Comparison of ENCODE assay signal across 12 cellular contexts in the genomic region with DNA sequence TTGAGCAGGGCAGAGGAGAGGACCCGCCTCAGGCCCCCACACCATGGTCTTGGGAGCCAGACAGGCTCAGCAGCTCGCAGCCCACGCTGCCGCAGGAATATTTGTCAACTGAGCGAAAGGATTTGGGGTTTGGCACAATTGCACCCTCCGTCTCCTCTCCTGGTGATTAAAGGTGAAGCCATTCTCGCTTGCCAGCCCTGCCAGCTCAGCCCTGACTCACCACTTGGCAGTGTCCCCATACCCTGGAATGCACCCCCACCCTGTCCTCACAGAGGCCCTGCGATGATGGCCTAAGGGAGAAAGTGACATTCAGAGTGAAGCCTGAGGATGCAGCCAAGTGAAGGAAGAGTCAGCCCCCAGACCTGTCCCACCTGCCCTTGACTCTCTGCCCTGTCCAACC. TPM values are rescaled to one million over a fixed set of nuclear protein-coding genes. Genes with fewer than 3 reads are reported as not detected.
DNase-seq lines count a peak whose midpoint lies in the region; ATAC-seq, FAIRE-seq and TF ChIP-seq lines count a peak whose summit lies in the region.
"Had no signal": no experiment of that assay in that cellular context is flagged by ENCODE, and none has a peak within 500 bp of the region (broad histone marks: within the 10 kb centered on the region; RNA-seq: fewer than 3 reads in every experiment).

No MANE protein-coding gene starts in this region.

- FAIRE-seq in endothelial cell of umbilical vein (lab: Jason Lieb, UNC) = peak; percentile 93
- FAIRE-seq: K562 had no signal

- no peaks in the 10 kb centered on the region for H3K9me3 Mint-ChIP-seq in mesothelial cell of epicardium
- no peaks in the 10 kb centered on the region for H3K9me3 Mint-ChIP-seq in naive thymus-derived CD8-positive, alpha-beta T cell

- no peak overlapping the region for H3K9ac ChIP-seq in endothelial cell of umbilical vein (replicated peaks; ENCODE audit: extremely low read depth, insufficient read depth, low read length)

- H3K4me3 ChIP-seq in endothelial cell of umbilical vein (replicated peaks in 1 of 3; ENCODE audit: insufficient read depth in 1 of 3, low read depth in 1 of 3, low read length in 3 of 3) = no peak overlapping the region
- H3K4me3 ChIP-seq: cardiac muscle cell, K562 had no signal

- H4K20me1 ChIP-seq in endothelial cell of umbilical vein (replicated peaks; ENCODE audit: control insufficient read depth, extremely low read depth, insufficient read depth, low read length) = no peaks in the 10 kb centered on the region

- no peaks in the 10 kb centered on the region for H3K79me2 ChIP-seq in endothelial cell of umbilical vein (ENCODE audit: control insufficient read depth, insufficient read depth, low read length)

- no peak for TF ChIP-seq CTCF in endothelial cell of umbilical vein (IDR thresholded peaks at IDR 0.05; ENCODE audit: extremely low read depth in 1 of 2, insufficient read depth in 1 of 2, low read depth in 1 of 2, low read length in 2 of 2)
- no peak for TF ChIP-seq CTCF in mesothelial cell of epicardium (IDR thresholded peaks at IDR 0.05; ENCODE audit: unreplicated experiment)

- peak overlapping the region; percentile 66 for H3K27ac Mint-ChIP-seq in mesothelial cell of epicardium
- no peak overlapping the region for H3K27ac Mint-ChIP-seq in naive thymus-derived CD8-positive, alpha-beta T cell

- no peak for ATAC-seq in naive thymus-derived CD8-positive, alpha-beta T cell
- no peak for ATAC-seq in HG02763 (IDR thresholded peaks at IDR 0.05; ENCODE audit: unreplicated experiment)
- ATAC-seq: K562 had no signal

- no peak for TF ChIP-seq POLR2A in endothelial cell of umbilical vein (IDR thresholded peaks at IDR 0.05; ENCODE audit: low read depth, low read length)

- no peak overlapping the region for H2AFZ ChIP-seq in endothelial cell of umbilical vein (ENCODE audit: low read depth, low read length)

- peaks cover 7% of the 10 kb centered on the region for H3K27me3 Mint-ChIP-seq in mesothelial cell of epicardium (ENCODE audit: low read depth)
- H3K27me3 Mint-ChIP-seq in naive thymus-derived CD8-positive, alpha-beta T cell = peaks cover 0 to 4% (median 0%) of the 10 kb centered on the region in 5 donors

- dilution Hi-C loops in endothelial cell of umbilical vein (cut with MboI; ENCODE audit: extremely low pct_ligation_motif_present, low sequenced_read_pairs) = no loop called here

- POLR2A ChIA-PET in endothelial cell of umbilical vein (lab: Charles Lee) = no interaction called here
- POLR2A ChIA-PET in naive thymus-derived CD8-positive, alpha-beta T cell (lab: Charles Lee) = interaction anchor here (0.7 kb wide), 1 partner anchor 248 kb away, joined by 5 read pairs; no protein-coding TSS in a partner anchor

- DNase-seq in AG08396 (ENCODE audit: low spot score) = peak; percentile 88
- DNase-seq in NCI-H226 = peak; percentile 70
- peak; percentile 60 for DNase-seq in endothelial cell of umbilical vein (ENCODE audit: low read depth, low spot score)
- DNase-seq in mesothelial cell of epicardium (ENCODE audit: low spot score in 2 of 2, unreplicated experiment in 2 of 2) = no peak
- DNase-seq in islet precursor cell = no peak
- no peak for DNase-seq in activated gamma-delta T cell (lab: John Stamatoyannopoulos, UW)
- DNase-seq in naive thymus-derived CD8-positive, alpha-beta T cell = no peak

- BruUV-seq in endothelial cell of umbilical vein (replicated peaks; lab: Mats Ljungman, UMichigan) = no TSS peak

- CTCF ChIA-PET in endothelial cell of umbilical vein (lab: Charles Lee) = interaction anchor here (0.8 to 5.3 kb wide), 8 partner anchors 9 to 174 kb away, joined by 3 to 203 read pairs (median 5); no protein-coding TSS in a partner anchor

- H3K4me3 Mint-ChIP-seq in mesothelial cell of epicardium = no peak overlapping the region
- H3K4me3 Mint-ChIP-seq in naive thymus-derived CD8-positive, alpha-beta T cell = no peak overlapping the region

- H3K36me3 ChIP-seq in endothelial cell of umbilical vein (ENCODE audit: control insufficient read depth in 2 of 2, extremely low read depth in 1 of 2, insufficient read depth in 2 of 2, low read length in 2 of 2) = no peaks in the 10 kb centered on the region
- H3K36me3 ChIP-seq: cardiac muscle cell, neutrophil had no signal

- peak overlapping the region; percentile 42 for H3K4me2 ChIP-seq in endothelial cell of umbilical vein (ENCODE audit: insufficient read depth, low read length)

- peaks cover 9% of the 10 kb centered on the region for H3K36me3 Mint-ChIP-seq in mesothelial cell of epicardium
- peaks cover 0 to 4% (median 0%) of the 10 kb centered on the region in 3 donors for H3K36me3 Mint-ChIP-seq in naive thymus-derived CD8-positive, alpha-beta T cell

- H3K9me3 ChIP-seq in endothelial cell of umbilical vein (replicated peaks; ENCODE audit: control insufficient read depth, insufficient read depth, low read length) = no peaks in the 10 kb centered on the region

- H3K27me3 ChIP-seq in endothelial cell of umbilical vein (ENCODE audit: control insufficient read depth in 2 of 2, insufficient read depth in 2 of 2, low read length in 2 of 2) = peaks cover 3 to 7% of the 10 kb centered on the region in 2 experiments
- H3K27me3 ChIP-seq: cardiac muscle cell had no signal

- intact Hi-C loops in endothelial cell of umbilical vein (cut with micrococcal nuclease) = no loop called here

- H3K4me1 ChIP-seq in endothelial cell of umbilical vein (ENCODE audit: control insufficient read depth, extremely low read depth, insufficient read depth, low read length) = peaks cover 9% of the 10 kb centered on the region

- H3K27ac ChIP-seq in endothelial cell of umbilical vein (ENCODE audit: insufficient read depth, low read depth, low read length) = no peak overlapping the region
- H3K27ac ChIP-seq: cardiac muscle cell, neutrophil had no signal

- H3K9me1 ChIP-seq in endothelial cell of umbilical vein (replicated peaks; ENCODE audit: control insufficient read depth, extremely low read depth, insufficient read depth, low read length) = no peaks in the 10 kb centered on the region

- H3K4me1 Mint-ChIP-seq in mesothelial cell of epicardium = peaks cover 31% of the 10 kb centered on the region
- peaks cover 19 to 35% (median 31%) of the 10 kb centered on the region in 4 donors for H3K4me1 Mint-ChIP-seq in naive thymus-derived CD8-positive, alpha-beta T cell

RNA-seq across cellular contexts. Expression of a gene that starts 18.8 kb away (rescaled TPM):
- total RNA-seq in endothelial cell of umbilical vein (119 and 125 TPM in 2 replicates), mesothelial cell of epicardium (184 to 196 TPM (median 190 TPM) in 3 replicates)
- 98.4 and 98.6 TPM in 2 replicates for polyA plus RNA-seq in endothelial cell of umbilical vein
- 91.8 and 108 TPM in 2 replicates for polyA plus RNA-seq in endothelial cell of umbilical vein (2011; cell fraction: cytosol; rRNA removed)
- polyA plus RNA-seq in endothelial cell of umbilical vein (2011; cell fraction: nucleus; rRNA removed) = 309 and 317 TPM in 2 replicates
- polyA plus RNA-seq in endothelial cell of umbilical vein (2012) = 61.0 and 67.4 TPM in 2 replicates
- polyA minus RNA-seq in endothelial cell of umbilical vein = 85.6 and 95.7 TPM in 2 replicates
- 14.1 TPM for polyA minus RNA-seq in endothelial cell of umbilical vein (2011; cell fraction: cytosol; rRNA and poly(A)+ RNA removed)
- 109 and 123 TPM in 2 replicates for polyA minus RNA-seq in endothelial cell of umbilical vein (2011; cell fraction: nucleus; rRNA and poly(A)+ RNA removed)
- total RNA-seq in naive thymus-derived CD8-positive, alpha-beta T cell = 10 to 100 TPM; 72.2 to 77.7 TPM
- polyA plus RNA-seq in naive thymus-derived CD8-positive, alpha-beta T cell = 10 to 100 TPM; 20.5 to 32.0 (median 28.2) TPM

RNA-seq across cellular contexts. Expression of a gene that starts 23.7 kb away (rescaled TPM):
- total RNA-seq in endothelial cell of umbilical vein (0.11 TPM in 1 of 2 replicates, not detected in the other), mesothelial cell of epicardium (19.4 to 21.3 TPM (median 20.4 TPM) in 3 replicates)
- polyA plus RNA-seq in endothelial cell of umbilical vein = 0.05 and 0.14 TPM in 2 replicates
- 0.01 TPM in 1 of 2 replicates, not detected in the other for polyA plus RNA-seq in endothelial cell of umbilical vein (2011; cell fraction: cytosol; rRNA removed)
- 0.04 TPM in 1 of 2 replicates, not detected in the other for polyA plus RNA-seq in endothelial cell of umbilical vein (2011; cell fraction: nucleus; rRNA removed)
- 0.16 and 0.35 TPM in 2 replicates for polyA plus RNA-seq in endothelial cell of umbilical vein (2012)
- not detected in 2 replicates for polyA minus RNA-seq in endothelial cell of umbilical vein
- 0.51 TPM for polyA minus RNA-seq in endothelial cell of umbilical vein (2011; cell fraction: cytosol; rRNA and poly(A)+ RNA removed)
- polyA minus RNA-seq in endothelial cell of umbilical vein (2011; cell fraction: nucleus; rRNA and poly(A)+ RNA removed) = 0.24 TPM in 1 of 2 replicates, not detected in the other
- total RNA-seq in naive thymus-derived CD8-positive, alpha-beta T cell = 10 to 100 TPM; 21.4 to 21.5 TPM
- under 1 TPM in 1 of 3 donors, not detected in 2; 0.15 TPM for polyA plus RNA-seq in naive thymus-derived CD8-positive, alpha-beta T cell
- total RNA-seq: subcutaneous adipose tissue had no signal

RNA-seq across cellular contexts. Expression of a gene that starts 32.6 kb away (rescaled TPM):
- 0.92 and 1.4 TPM in 2 replicates for total RNA-seq in endothelial cell of umbilical vein
- 0.26 and 0.32 TPM in 2 replicates for polyA plus RNA-seq in endothelial cell of umbilical vein
- 0.20 and 0.22 TPM in 2 replicates for polyA plus RNA-seq in endothelial cell of umbilical vein (2011; cell fraction: cytosol; rRNA removed)
- 1.5 and 1.7 TPM in 2 replicates for polyA plus RNA-seq in endothelial cell of umbilical vein (2011; cell fraction: nucleus; rRNA removed)
- polyA plus RNA-seq in endothelial cell of umbilical vein (2012) = 0.27 and 0.33 TPM in 2 replicates
- polyA minus RNA-seq in endothelial cell of umbilical vein = 0.62 and 0.80 TPM in 2 replicates
- 1.7 TPM for polyA minus RNA-seq in endothelial cell of umbilical vein (2011; cell fraction: cytosol; rRNA and poly(A)+ RNA removed)
- polyA minus RNA-seq in endothelial cell of umbilical vein (2011; cell fraction: nucleus; rRNA and poly(A)+ RNA removed) = 1.3 and 1.7 TPM in 2 replicates
- total RNA-seq in mesothelial cell of epicardium = 2.7 to 2.8 TPM (median 2.8 TPM) in 3 replicates
- total RNA-seq in naive thymus-derived CD8-positive, alpha-beta T cell = 1 to 10 TPM; 2.7 to 2.9 TPM
- polyA plus RNA-seq in naive thymus-derived CD8-positive, alpha-beta T cell = under 1 TPM in 2 of 3 donors, not detected in 1; 0.39 to 0.42 TPM

RNA-seq across cellular contexts. Expression of a gene that starts 42.2 kb away (rescaled TPM):
- total RNA-seq in endothelial cell of umbilical vein (52.7 and 52.8 TPM in 2 replicates), mesothelial cell of epicardium (34.0 to 36.5 TPM (median 36.2 TPM) in 3 replicates)
- 26.3 and 26.8 TPM in 2 replicates for polyA plus RNA-seq in endothelial cell of umbilical vein
- 24.3 and 29.0 TPM in 2 replicates for polyA plus RNA-seq in endothelial cell of umbilical vein (2011; cell fraction: cytosol; rRNA removed)
- 18.1 and 25.8 TPM in 2 replicates for polyA plus RNA-seq in endothelial cell of umbilical vein (2011; cell fraction: nucleus; rRNA removed)
- polyA plus RNA-seq in endothelial cell of umbilical vein (2012) = 30.6 and 31.3 TPM in 2 replicates
- polyA minus RNA-seq in endothelial cell of umbilical vein = 12.5 and 21.5 TPM in 2 replicates
- polyA minus RNA-seq in endothelial cell of umbilical vein (2011; cell fraction: cytosol; rRNA and poly(A)+ RNA removed) = 36.8 TPM
- 9.3 and 11.5 TPM in 2 replicates for polyA minus RNA-seq in endothelial cell of umbilical vein (2011; cell fraction: nucleus; rRNA and poly(A)+ RNA removed)
- total RNA-seq in naive thymus-derived CD8-positive, alpha-beta T cell = 10 to 100 TPM; 39.1 to 41.2 TPM
- polyA plus RNA-seq in naive thymus-derived CD8-positive, alpha-beta T cell = 10 to 100 TPM; 32.9 to 59.9 (median 40.3) TPM

Comparison
In these comparisons a context has a peak if more than half of its experiments do, and no peak if none do; other contexts are left out.
1. DNase-seq: peak in AG08396 (single experiment), NCI-H226 (single experiment) and endothelial cell of umbilical vein (single experiment); none in mesothelial cell of epicardium (0 of 2), islet precursor cell (single experiment), activated gamma-delta T cell (single experiment) and naive thymus-derived CD8-positive, alpha-beta T cell (0 of 10).
2. RNA of a gene that starts 23.7 kb away (total RNA-seq): 21.4 to 21.5 TPM in naive thymus-derived CD8-positive, alpha-beta T cell and 19.4 to 21.3 TPM in mesothelial cell of epicardium; 0.11 TPM in endothelial cell of umbilical vein; every median in the first group is over 10 times any median in the second.